ENCODE assay signal across 15 cellular contexts in genomic region chr12:93198086-93198485, GRCh38.
A peak's percentile ranks its signal among the peaks of the same experiment; 100 is the strongest.
DNase-seq lines count a peak whose midpoint lies in the region; FAIRE-seq and TF ChIP-seq lines count a peak whose summit lies in the region.
"Had no signal": no experiment of that assay in that cellular context is flagged by ENCODE, and none has a peak within 500 bp of the region (broad histone marks: within the 10 kb centered on the region; RNA-seq: fewer than 3 reads in every experiment).

No MANE protein-coding gene starts in this region.

- no peak overlapping the region for H3K4me3 Mint-ChIP-seq in progenitor cell of endocrine pancreas (ENCODE audit: low read depth)
- H3K4me3 Mint-ChIP-seq: CD8-positive, alpha-beta memory T cell; natural killer cell had no signal

- no peak overlapping the region for H2AFZ ChIP-seq in fibroblast of lung (ENCODE audit: low read length)

- H3K9me3 Mint-ChIP-seq in progenitor cell of endocrine pancreas (ENCODE audit: low read depth): peaks cover 6% of the 10 kb centered on the region
- H3K9me3 Mint-ChIP-seq: natural killer cell had no signal

- no peaks in the 10 kb centered on the region for H3K36me3 Mint-ChIP-seq in progenitor cell of endocrine pancreas (ENCODE audit: insufficient read depth)
- H3K36me3 Mint-ChIP-seq: natural killer cell had no signal

- H3K4me3 ChIP-seq in fibroblast of lung (replicated peaks in 1 of 4; ENCODE audit: control extremely low read depth in 1 of 4, insufficient read depth in 1 of 4, low read depth in 3 of 4, low read length in 4 of 4): no peak overlapping the region

- peak overlapping the region; percentile 58 for H3K27ac Mint-ChIP-seq in progenitor cell of endocrine pancreas
- H3K27ac Mint-ChIP-seq: CD8-positive, alpha-beta memory T cell; natural killer cell had no signal

- H4K20me1 ChIP-seq in fibroblast of lung (ENCODE audit: control insufficient read depth, extremely low read depth, insufficient read depth, low read length): no peaks in the 10 kb centered on the region

- TF ChIP-seq CTCF in fibroblast of lung (conservative IDR thresholded peaks at IDR 0.05 in 1 of 2, IDR thresholded peaks at IDR 0.05 in 1 of 2; ENCODE audit: low read depth in 1 of 2, low read length in 2 of 2) (no peak), progenitor cell of endocrine pancreas (IDR thresholded peaks at IDR 0.05; ENCODE audit: unreplicated experiment) (no peak)

- H3K36me3 ChIP-seq in fibroblast of lung (ENCODE audit: control insufficient read depth, insufficient read depth, low read length): no peaks in the 10 kb centered on the region

- no peak overlapping the region for H3K27ac ChIP-seq in fibroblast of lung (ENCODE audit: insufficient read depth, low read length)

- no peaks in the 10 kb centered on the region for H3K27me3 ChIP-seq in fibroblast of lung (ENCODE audit: control insufficient read depth, insufficient read depth, low read length)

- H3K27me3 Mint-ChIP-seq in progenitor cell of endocrine pancreas: no peaks in the 10 kb centered on the region

- DNase-seq in ELF-1 (ENCODE audit: low read depth, low spot score) (peak; percentile 32), RCC 7860 (ENCODE audit: low spot score) (peak; percentile 96), fibroblast of lung (ENCODE audit: low read depth in 2 of 2) (peak; percentile 69 to 91), progenitor cell of endocrine pancreas (ENCODE audit: low spot score, unreplicated experiment) (no peak), NCI-H2107 treated with DMSO at 0.1 percent for 48 hours (lab: John Stamatoyannopoulos, UW; ENCODE audit: unreplicated experiment) (no peak), NCI-H2107 (lab: John Stamatoyannopoulos, UW) (no peak), NCI-H2196 treated with DMSO at 0.1 percent for 48 hours (lab: John Stamatoyannopoulos, UW; ENCODE audit: unreplicated experiment) (no peak), NCI-H526 (lab: John Stamatoyannopoulos, UW) (no peak)
- DNase-seq: activated CD4-positive, alpha-beta T cell treated with anti-CD3 and anti-CD28 coated beads for 1 hour; activated effector memory CD4-positive, alpha-beta T cell treated with Interleukin-2 at 50 U/mL for 16 hours; CD8-positive, alpha-beta memory T cell; cortex of kidney; natural killer cell; NCI-H1694 treated with DMSO at 0.1 percent for 48 hours; Right ventricle myocardium superior had no signal

- H3K9me3 ChIP-seq in fibroblast of lung (ENCODE audit: control insufficient read depth, insufficient read depth, low read depth, low read length): no peaks in the 10 kb centered on the region

- no peak overlapping the region for H3K9ac ChIP-seq in fibroblast of lung (ENCODE audit: insufficient read depth, low read length)

- H3K4me2 ChIP-seq in fibroblast of lung (ENCODE audit: extremely low read depth, insufficient read depth, low read length): peak overlapping the region; percentile 48

- no peaks in the 10 kb centered on the region for H3K79me2 ChIP-seq in fibroblast of lung (ENCODE audit: control insufficient read depth, insufficient read depth, low read length)

- peaks cover 6% of the 10 kb centered on the region for H3K4me1 ChIP-seq in fibroblast of lung (ENCODE audit: control insufficient read depth, extremely low read depth, insufficient read depth, low read length)

- peaks cover 27% of the 10 kb centered on the region for H3K4me1 Mint-ChIP-seq in progenitor cell of endocrine pancreas (ENCODE audit: low read depth)
- H3K4me1 Mint-ChIP-seq: CD8-positive, alpha-beta memory T cell; natural killer cell had no signal

- peak; percentile 90 for FAIRE-seq in RCC 7860 (lab: Jason Lieb, UNC)

Comparison
In these comparisons a context has a peak if more than half of its experiments do, and no peak if none do; other contexts are left out.
1. DNase-seq: peak in ELF-1 (single experiment), RCC 7860 (single experiment) and fibroblast of lung (2 of 2); none in progenitor cell of endocrine pancreas (single experiment), NCI-H2107 treated with DMSO at 0.1 percent for 48 hours (single experiment), NCI-H2107 (single experiment), NCI-H2196 treated with DMSO at 0.1 percent for 48 hours (single experiment) and NCI-H526 (0 of 2).